21 cellular contexts compared by ENCODE assay signal in the genomic region with DNA sequence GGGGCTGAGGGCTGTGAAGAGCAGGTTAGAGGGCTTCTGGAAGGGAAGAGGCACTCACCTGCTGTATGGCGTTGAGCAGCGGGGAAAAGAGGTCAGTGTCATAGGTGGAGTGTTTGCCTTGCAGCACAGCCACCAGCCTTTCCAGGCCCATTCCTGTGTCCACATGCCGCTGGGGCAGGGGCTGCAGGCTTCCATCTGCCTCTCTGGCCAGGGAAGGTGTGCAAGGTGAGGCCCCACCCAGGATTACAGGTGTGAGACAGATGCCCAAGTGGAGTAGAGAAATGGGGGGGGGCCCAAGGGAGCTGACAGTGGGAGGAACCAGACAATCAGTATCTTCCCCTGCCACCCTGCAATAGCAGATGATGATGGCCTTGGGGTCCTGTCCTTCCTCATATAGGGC. TPM values are rescaled to one million over a fixed set of nuclear protein-coding genes. Genes with fewer than 3 reads are reported as not detected.
DNase-seq lines count a peak whose midpoint lies in the region; TF ChIP-seq lines count a peak whose summit lies in the region.
"Had no signal": no experiment of that assay in that cellular context is flagged by ENCODE, and none has a peak within 500 bp of the region (broad histone marks: within the 10 kb centered on the region; RNA-seq: fewer than 3 reads in every experiment).

No MANE protein-coding gene starts in this region.

- no peak for DNase-seq in activated T-cell treated with anti-CD3 and anti-CD28 coated beads, Interleukin-2, amount 50 U/mL, for 24 hours
- DNase-seq in activated T-cell treated with anti-CD3 and anti-CD28 coated beads, Interleukin-2, amount 50 U/mL, for 48 hours: no peak
- DNase-seq in Peyer's patch (peak in 1 of 3 donors; percentile 32), endothelial cell (ENCODE audit: low spot score) (no peak), posterior vena cava (ENCODE audit: low spot score) (peak; percentile 51), substantia nigra (lab: John Stamatoyannopoulos, UW) (no peak), OCI-M1 (lab: John Stamatoyannopoulos, UW) (no peak)
- DNase-seq: 8988T, EL, Kasumi-1, MM.1S, NCI-H1092, NCI-H1436, NCI-H187 treated with DMSO at 0.1 percent for 48 hours, NCI-H2107, NCI-H446 treated with DMSO at 0.1 percent for 48 hours, NCI-H526 treated with DMSO at 0.1 percent for 48 hours, Right ventricle myocardium superior had no signal

- peak overlapping the region; percentile 26 for H3K27ac Mint-ChIP-seq in activated T-cell treated with anti-CD3 and anti-CD28 coated beads, Interleukin-2, amount 50 U/mL, for 24 hours
- H3K27ac Mint-ChIP-seq in endothelial cell (ENCODE audit: unreplicated experiment): no peak overlapping the region

- H3K27me3 ChIP-seq in Peyer's patch: no peaks in the 10 kb centered on the region

- H3K4me3 Mint-ChIP-seq in activated T-cell treated with anti-CD3 and anti-CD28 coated beads, Interleukin-2, amount 50 U/mL, for 24 hours: no peak overlapping the region
- H3K4me3 Mint-ChIP-seq in endothelial cell (ENCODE audit: unreplicated experiment): peak overlapping the region; percentile 28

- no peak for TF ChIP-seq CTCF in Peyer's patch (IDR thresholded peaks at IDR 0.05)
- no peak for TF ChIP-seq CTCF in endothelial cell (IDR thresholded peaks at IDR 0.05; ENCODE audit: unreplicated experiment)

- no peaks in the 10 kb centered on the region for H3K9me3 ChIP-seq in Peyer's patch

- H3K4me1 Mint-ChIP-seq in activated T-cell treated with anti-CD3 and anti-CD28 coated beads, Interleukin-2, amount 50 U/mL, for 24 hours (ENCODE audit: low read depth): peaks cover 16% of the 10 kb centered on the region
- peaks cover 11% of the 10 kb centered on the region for H3K4me1 Mint-ChIP-seq in endothelial cell (ENCODE audit: unreplicated experiment)

- H3K36me3 Mint-ChIP-seq in activated T-cell treated with anti-CD3 and anti-CD28 coated beads, Interleukin-2, amount 50 U/mL, for 24 hours (ENCODE audit: low read depth): peaks cover 76% of the 10 kb centered on the region
- H3K36me3 Mint-ChIP-seq in endothelial cell (ENCODE audit: low read depth, unreplicated experiment): peaks cover 36% of the 10 kb centered on the region

- H3K27ac ChIP-seq in Peyer's patch: peak overlapping the region in 3 of 4 donors; percentile 19 to 70 (median 61)
- H3K27ac ChIP-seq in substantia nigra (ENCODE audit: low read depth, low read length, poor library complexity, severe bottlenecking): no peak overlapping the region
- H3K27ac ChIP-seq: C4-2B had no signal

- H3K36me3 ChIP-seq in Peyer's patch: peaks cover 0 to 62% (median 0%) of the 10 kb centered on the region in 3 donors

- peaks cover 0 to 30% (median 0%) of the 10 kb centered on the region in 4 donors for H3K4me1 ChIP-seq in Peyer's patch

- peak overlapping the region in 1 of 4 donors; percentile 6 for H3K4me3 ChIP-seq in Peyer's patch

- no peak for TF ChIP-seq POLR2A in Peyer's patch (IDR thresholded peaks at IDR 0.05)

- H3K9me3 Mint-ChIP-seq in activated T-cell treated with anti-CD3 and anti-CD28 coated beads, Interleukin-2, amount 50 U/mL, for 24 hours: no peaks in the 10 kb centered on the region
- no peaks in the 10 kb centered on the region for H3K9me3 Mint-ChIP-seq in endothelial cell (ENCODE audit: unreplicated experiment)

- H3K27me3 Mint-ChIP-seq in activated T-cell treated with anti-CD3 and anti-CD28 coated beads, Interleukin-2, amount 50 U/mL, for 24 hours: no peaks in the 10 kb centered on the region
- peaks cover 5% of the 10 kb centered on the region for H3K27me3 Mint-ChIP-seq in endothelial cell (ENCODE audit: unreplicated experiment)

- intact Hi-C loops in posterior vena cava (cut with DNase I): no loop called here

RNA-seq across cellular contexts. Expression of a gene that starts 2.9 kb away (rescaled TPM):
- total RNA-seq in Peyer's patch (10 to 100 TPM; 31.5 to 54.7 (median 37.6) TPM), endothelial cell (ENCODE audit: unreplicated experiment) (16.0 TPM), posterior vena cava (1 to 10 TPM; 5.9 to 7.7 TPM)

RNA-seq across cellular contexts. Expression of a gene that starts 32.2 kb away (rescaled TPM):
- total RNA-seq in Peyer's patch: not detected
- not detected for total RNA-seq in endothelial cell (ENCODE audit: unreplicated experiment)
- total RNA-seq in posterior vena cava: not detected
- total RNA-seq: H4, Right ventricle myocardium superior, RPMI7951 had no signal

RNA-seq across cellular contexts. Expression of a gene that starts 40.0 kb away (rescaled TPM):
- under 1 TPM in 2 of 4 donors, not detected in 2; 0.27 to 0.57 TPM for total RNA-seq in Peyer's patch
- 0.28 TPM for total RNA-seq in endothelial cell (ENCODE audit: unreplicated experiment)
- total RNA-seq in posterior vena cava: not detected
- total RNA-seq: Right ventricle myocardium superior had no signal

RNA-seq across cellular contexts. Expression of a gene that starts 44.9 kb away (rescaled TPM):
- total RNA-seq in Peyer's patch (10 to 100 TPM; 16.9 to 36.3 (median 24.9) TPM), endothelial cell (ENCODE audit: unreplicated experiment) (16.7 TPM), posterior vena cava (1 to 10 TPM; 4.5 to 6.7 TPM)

RNA-seq across cellular contexts. Expression of a gene that starts 52.9 kb away (rescaled TPM):
- total RNA-seq in Peyer's patch: 10 to 100 TPM; 10.7 to 35.2 (median 26.5) TPM
- total RNA-seq in endothelial cell (ENCODE audit: unreplicated experiment): 31.8 TPM
- total RNA-seq in posterior vena cava: 10 to 100 TPM; 23.1 to 28.9 TPM
